ENCODE assay signal across 2 cellular contexts in genomic region chr6:50714487-50715379, GRCh38.
TF ChIP-seq lines count a peak whose summit lies in the region.

No MANE protein-coding gene starts in this region.

TF ChIP-seq in SK-N-SH, 30 proteins besides CTCF, POLR2A, EP300 and RAD21 (continued from another document):
- TF ChIP-seq JUND (IDR thresholded peaks at IDR 0.05) (no peak), ZBTB33 (IDR thresholded peaks at IDR 0.05; ENCODE audit: borderline replicate concordance, low read depth) (no peak), EZH2phosphoT487 (IDR thresholded peaks at IDR 0.05; ENCODE audit: borderline replicate concordance, low read depth) (no peak), RCOR1 (IDR thresholded peaks at IDR 0.05; ENCODE audit: low read length) (no peak), PBX3 (IDR thresholded peaks at IDR 0.05) (no peak), TEAD4 (IDR thresholded peaks at IDR 0.05; ENCODE audit: borderline replicate concordance, insufficient read depth) (no peak), FOSL2 (IDR thresholded peaks at IDR 0.05; ENCODE audit: borderline replicate concordance, low read depth) (no peak), NRF1 (IDR thresholded peaks at IDR 0.05; ENCODE audit: low read depth, low read length) (no peak), POLR2AphosphoS5 (IDR thresholded peaks at IDR 0.05; ENCODE audit: low read depth, low read length) (no peak), USF2 (IDR thresholded peaks at IDR 0.05; ENCODE audit: borderline replicate concordance, low read depth, low read length) (no peak), REST (IDR thresholded peaks at IDR 0.05; ENCODE audit: low read depth, low read length) (no peak)
TF ChIP-seq in SK-N-SH: peak in this region for 0.

TF ChIP-seq in SK-N-SH treated with all-trans-retinoic acid at 6 μM for 48 hours, 23 proteins besides CTCF, POLR2A, EP300 and RAD21 (continued from another document):
- no peak for TF ChIP-seq CREB5 (CRISPR knock-in tag; IDR thresholded peaks at IDR 0.05; ENCODE audit: low read depth)
- no peak for TF ChIP-seq ZFP30 (CRISPR knock-in tag; IDR thresholded peaks at IDR 0.05)
- no peak for TF ChIP-seq TSHZ2 (CRISPR knock-in tag; IDR thresholded peaks at IDR 0.05)
- TF ChIP-seq SNAI2 (CRISPR knock-in tag; IDR thresholded peaks at IDR 0.05) = no peak
- TF ChIP-seq ZNF8 (CRISPR knock-in tag; IDR thresholded peaks at IDR 0.05) = no peak
